Comparison of ENCODE assay signal across 22 cellular contexts in genomic region chr11:45485070-45485716, GRCh38.
DNase-seq lines count a peak whose midpoint lies in the region; ATAC-seq, FAIRE-seq and TF ChIP-seq lines count a peak whose summit lies in the region.
"Had no signal": no experiment of that assay in that cellular context is flagged by ENCODE, and none has a peak within 500 bp of the region (broad histone marks: within the 10 kb centered on the region; RNA-seq: fewer than 3 reads in every experiment).

No MANE protein-coding gene starts in this region.

- H3K14ac ChIP-seq in H9 (ENCODE audit: insufficient read depth, low read length), result no peak overlapping the region

- no peak overlapping the region for H3K4me3 ChIP-seq in bronchial epithelial cell (ENCODE audit: low read depth, low read length)
- H3K4me3 ChIP-seq in thyroid gland (replicated peaks in 1 of 3), result no peak overlapping the region
- H3K4me3 ChIP-seq: left ventricle myocardium inferior, right atrium auricular region had no signal

- H3K27ac ChIP-seq in H9 (ENCODE audit: insufficient read length, low read depth, low read length), result no peak overlapping the region
- H3K27ac ChIP-seq in thyroid gland, result no peak overlapping the region
- H3K27ac ChIP-seq: left ventricle myocardium inferior, right atrium auricular region had no signal

- H3K23ac ChIP-seq in H9 (ENCODE audit: insufficient read length, low read depth, low read length), result no peak overlapping the region

- TF ChIP-seq POLR2A in thyroid gland (IDR thresholded peaks at IDR 0.05), result no peak

- no peak overlapping the region for H2BK20ac ChIP-seq in H9 (ENCODE audit: low read depth, low read length, poor library complexity, severe bottlenecking)

- intact Hi-C loops in thyroid gland (cut with DNase I), result no loop called here

- H3K4ac ChIP-seq in H9 (ENCODE audit: low read depth, low read length), result no peak overlapping the region; the same call in 1 of the 2 replicates

- H3K9me3 Mint-ChIP-seq in H9, result no peaks in the 10 kb centered on the region
- H3K9me3 Mint-ChIP-seq: T-cell had no signal

- no CpG with 5 or more reads among the region's 8 CpGs for WGBS in H9 (ENCODE audit: extremely low coverage, insufficient read length, low lambda C conversion rate)
- 79% methylated on average over 8 of the region's 8 CpGs for WGBS in thyroid gland, 2 donors

- H3K36me3 ChIP-seq in bronchial epithelial cell (ENCODE audit: control insufficient read depth, insufficient read depth, low read length), result no peaks in the 10 kb centered on the region
- H3K36me3 ChIP-seq in thyroid gland, result no peaks in the 10 kb centered on the region
- H3K36me3 ChIP-seq: left ventricle myocardium inferior, right atrium auricular region had no signal

- H2BK12ac ChIP-seq in H9 (ENCODE audit: insufficient read length, low read depth, low read length), result no peak overlapping the region

- no peak overlapping the region for H3K56ac ChIP-seq in H9 (ENCODE audit: insufficient read length, low read depth, low read length)

- H4K20me1 ChIP-seq in H9 (ENCODE audit: control insufficient read depth, insufficient read depth, insufficient read length), result no peaks in the 10 kb centered on the region

- no peak overlapping the region for H3K4me2 ChIP-seq in H9 (ENCODE audit: insufficient read depth, insufficient read length, low read length)

- H3K4me1 ChIP-seq in H9 (ENCODE audit: insufficient read depth, low read length) (0 out of 2 replicates have a peak, but pooled peaks cover 3% of the 10 kb centered on the region), thyroid gland (no peaks in the 10 kb centered on the region)
- H3K4me1 ChIP-seq: left ventricle myocardium inferior, right atrium auricular region had no signal

- no peak overlapping the region for H2AFZ ChIP-seq in H9 (ENCODE audit: low read length)

- peaks cover 3% of the 10 kb centered on the region; the same call in 1 of the 2 replicates for H3K27me3 Mint-ChIP-seq in H9 (ENCODE audit: low read depth)

- no peak overlapping the region; a peak in 1 of 7 replicates for H3K27ac Mint-ChIP-seq in H9
- H3K27ac Mint-ChIP-seq: T-cell had no signal

- no peak overlapping the region for H2AK5ac ChIP-seq in H9 (ENCODE audit: insufficient read length, low read length)

- H2BK15ac ChIP-seq in H9 (ENCODE audit: low read depth, low read length), result no peak overlapping the region

- no peak overlapping the region for H2BK5ac ChIP-seq in H9 (ENCODE audit: insufficient read length, low read length)

- H3K36me3 Mint-ChIP-seq in H9 (ENCODE audit: insufficient read depth in 1 of 3, low read depth in 3 of 3), result no peaks in the 10 kb centered on the region
- H3K36me3 Mint-ChIP-seq: T-cell had no signal

- H2BK120ac ChIP-seq in H9 (ENCODE audit: low read depth, low read length, poor library complexity, severe bottlenecking), result no peak overlapping the region

- H4K8ac ChIP-seq in H9 (replicated peaks; ENCODE audit: insufficient read length, low read depth, low read length), result peak overlapping the region; percentile 25

- peak overlapping the region; percentile 26 for H3K18ac ChIP-seq in H9 (ENCODE audit: insufficient read length, low read depth, low read length)

- TF ChIP-seq CTCF in H9 (conservative IDR thresholded peaks at IDR 0.05), result peak; percentile 30; the same call in 2 of the 3 replicates
- no peak for TF ChIP-seq CTCF in bronchial epithelial cell (IDR thresholded peaks at IDR 0.05; ENCODE audit: insufficient read depth, low read length, severe bottlenecking)
- no peak for TF ChIP-seq CTCF in thyroid gland (IDR thresholded peaks at IDR 0.05)

- H3K4me3 Mint-ChIP-seq in H9, result no peak overlapping the region
- H3K4me3 Mint-ChIP-seq: T-cell had no signal

- H3K27me3 ChIP-seq in H9 (ENCODE audit: insufficient read depth, low read length), result no peaks in the 10 kb centered on the region
- no peaks in the 10 kb centered on the region for H3K27me3 ChIP-seq in bronchial epithelial cell (ENCODE audit: control insufficient read depth, insufficient read depth, low read length)
- H3K27me3 ChIP-seq in thyroid gland, result no peaks in the 10 kb centered on the region
- H3K27me3 ChIP-seq: right atrium auricular region had no signal

- FAIRE-seq in bronchial epithelial cell (lab: Jason Lieb, UNC), result peak; percentile 93
- FAIRE-seq: GM18507 had no signal

- H3K9ac ChIP-seq in H9 (ENCODE audit: extremely low read depth, insufficient read length, low read length), result no peak overlapping the region

- ATAC-seq in GM19395 (IDR thresholded peaks at IDR 0.05; ENCODE audit: unreplicated experiment) (no peak), GM19463 (IDR thresholded peaks at IDR 0.05; ENCODE audit: unreplicated experiment) (no peak)
- ATAC-seq: T-cell had no signal

- H3K23me2 ChIP-seq in H9 (ENCODE audit: insufficient read length, low read depth, low read length, poor library complexity, severe bottlenecking), result no peaks in the 10 kb centered on the region

- H3K79me2 ChIP-seq in H9 (ENCODE audit: insufficient read depth, low read length), result no peaks in the 10 kb centered on the region

- H3K4me1 Mint-ChIP-seq in H9, result peaks cover 15 to 18% of the 10 kb centered on the region in 2 experiments
- H3K4me1 Mint-ChIP-seq: T-cell had no signal

- no peak overlapping the region for H4K91ac ChIP-seq in H9 (ENCODE audit: insufficient read length, low read depth, low read length)

- DNase-seq in H9, result no peak
- DNase-seq in NCI-H1436 treated with DMSO at 0.1 percent for 48 hours (lab: John Stamatoyannopoulos, UW), result peak; percentile 23
- no peak for DNase-seq in bronchial epithelial cell (ENCODE audit: low read depth)
- peak; percentile 8 for DNase-seq in pons (ENCODE audit: low spot score)
- no peak for DNase-seq in AML-193 (lab: John Stamatoyannopoulos, UW)
- no peak for DNase-seq in thyroid gland
- DNase-seq: activated CD4-positive, alpha-beta T cell treated with anti-CD3 and anti-CD28 coated beads, Interleukin-2, amount 50 U/mL, for 4 hours; activated naive CD4-positive, alpha-beta T cell treated with Interleukin-2 at 50 U/mL for 16 hours; amygdala; COR-L47; glutamatergic neuron; GOT3; left ventricle myocardium inferior; NCI-H446; nucleus accumbens; stimulated activated naive CD4-positive, alpha-beta T cell; T-cell; trophoblast cell had no signal

- peak overlapping the region; percentile 92 for H4K5ac ChIP-seq in H9 (ENCODE audit: insufficient read length, low read depth, low read length)

- H3K79me1 ChIP-seq in H9 (ENCODE audit: insufficient read depth, low read depth, low read length, poor library complexity, severe bottlenecking), result no peaks in the 10 kb centered on the region

- H3K9me3 ChIP-seq in H9 (ENCODE audit: control insufficient read depth, low read depth, low read length), result no peaks in the 10 kb centered on the region
- no peaks in the 10 kb centered on the region for H3K9me3 ChIP-seq in thyroid gland
- H3K9me3 ChIP-seq: left ventricle myocardium inferior, right atrium auricular region had no signal

- H3T11ph ChIP-seq in H9 (ENCODE audit: low read length), result no peak overlapping the region

Comparison
In these comparisons a context has a peak if more than half of its experiments do, and no peak if none do; other contexts are left out.
1. DNase-seq: peak in NCI-H1436 treated with DMSO at 0.1 percent for 48 hours (single experiment) and pons (single experiment); none in H9 (single experiment), bronchial epithelial cell (single experiment), AML-193 (0 of 2) and thyroid gland (0 of 2).